In the genomic region with DNA sequence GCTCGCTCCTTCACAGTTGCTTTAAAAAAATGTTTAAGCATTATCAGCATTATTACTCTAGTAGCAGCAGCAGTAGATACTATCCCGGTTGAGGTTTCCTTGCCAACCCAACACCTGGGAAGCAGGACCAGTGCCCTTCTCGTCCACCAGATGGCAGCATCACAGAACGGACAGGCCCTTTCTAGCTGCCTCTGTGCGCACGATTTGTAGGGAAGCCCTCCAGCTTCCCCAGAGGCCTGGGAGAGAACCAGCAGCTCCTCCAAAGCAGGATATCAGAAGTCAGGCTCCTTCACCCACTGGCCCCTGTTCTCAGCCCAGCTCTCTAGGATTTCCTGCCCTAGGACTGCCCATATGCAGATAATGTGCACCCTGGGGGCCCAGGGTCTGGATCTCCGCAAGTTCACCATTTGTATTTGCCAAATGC, we compare ENCODE assay signal across 8 cellular contexts. TPM values are rescaled to one million over a fixed set of nuclear protein-coding genes. Genes with fewer than 3 reads are reported as not detected.
A peak's percentile ranks its signal among the peaks of the same experiment; 100 is the strongest.
DNase-seq lines count a peak whose midpoint lies in the region; ATAC-seq, FAIRE-seq and TF ChIP-seq lines count a peak whose summit lies in the region.

No MANE protein-coding gene starts in this region.

- intact Hi-C loops in breast epithelium (cut with DNase I; ENCODE audit: low total_unique reads): no loop called here

- no peaks in the 10 kb centered on the region for H3K27me3 ChIP-seq in breast epithelium

- H3K36me3 ChIP-seq in breast epithelium: no peaks in the 10 kb centered on the region

- TF ChIP-seq POLR2A in breast epithelium (IDR thresholded peaks at IDR 0.05): no peak

- no peaks in the 10 kb centered on the region for H3K9me3 ChIP-seq in breast epithelium

- peak; percentile 85 for FAIRE-seq in GM18507 (lab: Jason Lieb, UNC)

- H3K4me1 ChIP-seq in breast epithelium: no peaks in the 10 kb centered on the region

- H3K27ac ChIP-seq in VCaP (no peak overlapping the region), breast epithelium (no peak overlapping the region)

- DNase-seq in A172 (ENCODE audit: low spot score) (peak; percentile 82), GM18507 (ENCODE audit: extremely low spot score, insufficient read length, low read depth) (peak; percentile 60), NCI-H2196 (lab: John Stamatoyannopoulos, UW; ENCODE audit: unreplicated experiment) (peak; percentile 96), breast epithelium (ENCODE audit: low spot score in 2 of 2) (peak; percentile 65 to 72), islet precursor cell (peak; percentile 92)
- DNase-seq in stimulated activated CD4-positive, alpha-beta T cell treated with anti-CD3 and anti-CD28 coated beads, Interleukin-15, amount 100 ng/mL, for 48 hours (ENCODE audit: low read depth in 2 of 2): peak; percentile 28 to 54

- peak; percentile 77 for ATAC-seq in HG03095 (IDR thresholded peaks at IDR 0.05; ENCODE audit: unreplicated experiment)

- no peak overlapping the region for H3K4me3 ChIP-seq in breast epithelium

- TF ChIP-seq CTCF in VCaP (conservative IDR thresholded peaks at IDR 0.05) (peak; percentile 96), breast epithelium (IDR thresholded peaks at IDR 0.05) (peak in 2 of 3 donors; percentile 79 to 81)

RNA-seq across cellular contexts. Expression of a gene that starts 16.8 kb away (rescaled TPM):
- total RNA-seq in A172 (2014; rRNA removed; shearing (Covaris generic)): 0.16 and 0.46 TPM in 2 replicates
- 1 to 10 TPM in 2 of 3 donors, under 1 TPM in 1; 0.32 to 4.2 (median 2.3) TPM for total RNA-seq in breast epithelium

Comparison
In these comparisons a context has a peak if more than half of its experiments do, and no peak if none do; other contexts are left out.
1. DNase-seq: peak in every context shown above with its lines; median percentile 96 in NCI-H2196; 92 in islet precursor cell; 82 in A172; 68 in breast epithelium; 60 in GM18507; 41 in stimulated activated CD4-positive, alpha-beta T cell treated with anti-CD3 and anti-CD28 coated beads, Interleukin-15, amount 100 ng/mL, for 48 hours.